In the genomic region with DNA sequence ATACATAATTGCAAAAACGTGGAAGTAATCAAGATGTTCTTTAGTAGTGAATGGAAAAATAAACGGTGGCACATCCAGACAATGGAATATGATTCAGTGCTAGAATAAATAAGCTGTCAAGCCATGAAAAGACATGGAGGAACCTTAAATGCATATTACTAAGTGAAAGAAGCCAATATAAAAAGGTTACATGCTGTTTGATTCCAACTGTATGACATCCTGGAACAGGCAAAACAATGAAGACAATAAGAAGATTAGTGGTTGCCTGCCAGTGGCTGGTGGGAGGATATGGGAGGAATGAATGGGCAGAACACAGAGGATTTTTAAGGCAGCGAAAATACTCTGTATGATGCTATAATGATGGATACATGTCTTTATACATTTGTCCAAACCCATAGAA, we compare ENCODE assay signal across 22 cellular contexts.
"Had no signal": no experiment of that assay in that cellular context is flagged by ENCODE, and none has a peak within 500 bp of the region (broad histone marks: within the 10 kb centered on the region; RNA-seq: fewer than 3 reads in every experiment).

No MANE protein-coding gene starts in this region.

- H3K4me3 ChIP-seq: body of pancreas, PC-9 had no signal

- H3K4me3 Mint-ChIP-seq: activated CD4-positive, alpha-beta T cell treated with anti-CD3 and anti-CD28 coated beads, Interleukin-2, amount 10 ng/mL, durations not matched to agents 24 days and 14 days; activated CD8-positive, alpha-beta memory T cell treated with anti-CD3 and anti-CD28 coated beads, Interleukin-2, amount 10 ng/mL, durations not matched to agents 7 days and 5 days; activated naive CD4-positive, alpha-beta T cell treated with anti-CD3 and anti-CD28 coated beads, Interleukin-2, amount 50 U/mL, for 24 hours; activated T-cell treated with anti-CD3 and anti-CD28 coated beads, Interleukin-2, amount 50 U/mL, for 24 hours; activated T-helper 1 cell treated with anti-CD3 and anti-CD28 coated beads, Interleukin-12 subunit alpha, Interleukin-12 subunit beta, Interleukin-2, Interleukin-4 antibody, amounts not matched to agents 30 ng/mL and 10 ng/mL and 1 ng/mL, durations not matched to agents 14 hours and 24 hours and 36 hours; central memory CD8-positive, alpha-beta T cell; IgD-negative memory B cell; T-helper 1 cell treated with Interleukin-12 subunit alpha and Interleukin-12 subunit beta and Interleukin-4 antibody, amounts not matched to agents 30 μg/mL and 1 μg/mL, for 36 hours; WTC11 had no signal

- H3K9me3 Mint-ChIP-seq: activated T-cell treated with anti-CD3 and anti-CD28 coated beads, Interleukin-2, amount 50 U/mL, for 24 hours; activated T-helper 1 cell treated with anti-CD3 and anti-CD28 coated beads, Interleukin-12 subunit alpha, Interleukin-12 subunit beta, Interleukin-2, Interleukin-4 antibody, amounts not matched to agents 30 ng/mL and 10 ng/mL and 1 ng/mL, durations not matched to agents 14 hours and 24 hours and 36 hours; central memory CD8-positive, alpha-beta T cell; T-helper 1 cell treated with Interleukin-12 subunit alpha and Interleukin-12 subunit beta and Interleukin-4 antibody, amounts not matched to agents 30 μg/mL and 1 μg/mL, for 36 hours; WTC11 had no signal

- H3K4me2 ChIP-seq: PC-9 had no signal

- H3K9me3 ChIP-seq: body of pancreas had no signal

- H3K27me3 ChIP-seq: body of pancreas had no signal

- H3K27ac ChIP-seq: body of pancreas, PC-9 had no signal

- DNase-seq: activated CD4-positive, alpha-beta T cell treated with anti-CD3 and anti-CD28 coated beads for 1 hour; activated CD4-positive, alpha-beta T cell treated with anti-CD3 and anti-CD28 coated beads, Interleukin-2, amount 10 ng/mL, durations not matched to agents 24 days and 14 days; activated CD4-positive, alpha-beta T cell treated with anti-CD3 and anti-CD28 coated beads, Interleukin-2, amount 50 U/mL, for 48 hours; activated CD8-positive, alpha-beta memory T cell treated with anti-CD3 and anti-CD28 coated beads, Interleukin-2, amount 10 ng/mL, durations not matched to agents 7 days and 5 days; activated effector memory CD4-positive, alpha-beta T cell treated with Interleukin-2 at 50 U/mL for 16 hours; activated naive CD4-positive, alpha-beta T cell; activated T-cell treated with anti-CD3 and anti-CD28 coated beads, Interleukin-2, amount 50 U/mL, for 24 hours; aorta; body of pancreas; KG1; NCI-H1048; NCI-H1694; NCI-H2029; NCI-H526; PC-9; SHP77 treated with DMSO at 0.1 percent for 48 hours had no signal

- H2AFZ ChIP-seq: PC-9 had no signal

- H3K27ac Mint-ChIP-seq: activated CD4-positive, alpha-beta T cell treated with anti-CD3 and anti-CD28 coated beads, Interleukin-2, amount 10 ng/mL, durations not matched to agents 24 days and 14 days; activated CD8-positive, alpha-beta memory T cell treated with anti-CD3 and anti-CD28 coated beads, Interleukin-2, amount 10 ng/mL, durations not matched to agents 7 days and 5 days; activated naive CD4-positive, alpha-beta T cell treated with anti-CD3 and anti-CD28 coated beads, Interleukin-2, amount 50 U/mL, for 24 hours; activated T-cell treated with anti-CD3 and anti-CD28 coated beads, Interleukin-2, amount 50 U/mL, for 24 hours; activated T-helper 1 cell treated with anti-CD3 and anti-CD28 coated beads, Interleukin-12 subunit alpha, Interleukin-12 subunit beta, Interleukin-2, Interleukin-4 antibody, amounts not matched to agents 30 ng/mL and 10 ng/mL and 1 ng/mL, durations not matched to agents 14 hours and 24 hours and 36 hours; IgD-negative memory B cell; T-helper 1 cell treated with Interleukin-12 subunit alpha and Interleukin-12 subunit beta and Interleukin-4 antibody, amounts not matched to agents 30 μg/mL and 1 μg/mL, for 36 hours; WTC11 had no signal

- H3K4me1 ChIP-seq: body of pancreas had no signal

- ATAC-seq: activated CD8-positive, alpha-beta memory T cell treated with anti-CD3 and anti-CD28 coated beads, Interleukin-2, amount 10 ng/mL, durations not matched to agents 7 days and 5 days; body of pancreas; WTC11 had no signal

- H3K36me3 Mint-ChIP-seq: activated CD8-positive, alpha-beta memory T cell treated with anti-CD3 and anti-CD28 coated beads, Interleukin-2, amount 10 ng/mL, durations not matched to agents 7 days and 5 days; activated naive CD4-positive, alpha-beta T cell treated with anti-CD3 and anti-CD28 coated beads, Interleukin-2, amount 50 U/mL, for 24 hours; WTC11 had no signal

- H3K4me1 Mint-ChIP-seq: activated CD4-positive, alpha-beta T cell treated with anti-CD3 and anti-CD28 coated beads, Interleukin-2, amount 10 ng/mL, durations not matched to agents 24 days and 14 days; activated CD8-positive, alpha-beta memory T cell treated with anti-CD3 and anti-CD28 coated beads, Interleukin-2, amount 10 ng/mL, durations not matched to agents 7 days and 5 days; activated naive CD4-positive, alpha-beta T cell treated with anti-CD3 and anti-CD28 coated beads, Interleukin-2, amount 50 U/mL, for 24 hours; central memory CD8-positive, alpha-beta T cell had no signal
